8 cellular contexts compared by ENCODE assay signal in genomic region chr10:67612577-67613537, GRCh38.
DNase-seq lines count a peak whose midpoint lies in the region; ATAC-seq, FAIRE-seq and TF ChIP-seq lines count a peak whose summit lies in the region.

No MANE protein-coding gene starts in this region.

- H3K14ac ChIP-seq in mesenchymal stem cell (ENCODE audit: low read length in 2 of 2): no peak overlapping the region

- H3K4me1 ChIP-seq in mesenchymal stem cell (ENCODE audit: control insufficient read depth, insufficient read depth, low read depth, low read length) (no peaks in the 10 kb centered on the region), kidney (ENCODE audit: control insufficient read depth in 1 of 2, insufficient read depth in 1 of 2, low read depth in 1 of 2, low read length in 2 of 2) (no peaks in the 10 kb centered on the region)

- no peak overlapping the region for H2AK5ac ChIP-seq in mesenchymal stem cell (ENCODE audit: low read length, severe bottlenecking)

- H4K8ac ChIP-seq in mesenchymal stem cell (ENCODE audit: low read length): no peak overlapping the region

- H2BK12ac ChIP-seq in mesenchymal stem cell (ENCODE audit: low read length in 2 of 2): no peak overlapping the region

- H3K4me3 ChIP-seq in mesenchymal stem cell (ENCODE audit: insufficient read depth in 1 of 2, low read depth in 1 of 2, low read length in 2 of 2): no peak overlapping the region
- no peak overlapping the region for H3K4me3 ChIP-seq in kidney (ENCODE audit: low read length in 2 of 2)

- H3K4me2 ChIP-seq in mesenchymal stem cell (ENCODE audit: low read length, poor library complexity, severe bottlenecking): no peak overlapping the region

- DNase-seq in GM19238 (ENCODE audit: insufficient read length, low spot score) (peak; percentile 2), mesenchymal stem cell (peak; percentile 61), kidney (no peak), NAMALWA (ENCODE audit: low spot score) (no peak), sciatic nerve (ENCODE audit: low spot score) (no peak)
- peak; percentile 81 for DNase-seq in activated CD8-positive, alpha-beta T cell treated with anti-CD3 and anti-CD28 coated beads, Interleukin-2, amount 10 ng/mL, durations not matched to agents 7 days and 5 days

- H3K27me3 ChIP-seq in mesenchymal stem cell (ENCODE audit: control insufficient read depth in 1 of 2, insufficient read depth in 1 of 2, low read length in 2 of 2): no peaks in the 10 kb centered on the region

- H2BK120ac ChIP-seq in mesenchymal stem cell (ENCODE audit: low read depth, low read length): peak overlapping the region; percentile 44

- H3K9me3 ChIP-seq in mesenchymal stem cell (ENCODE audit: control insufficient read depth, low read length): no peaks in the 10 kb centered on the region
- no peaks in the 10 kb centered on the region for H3K9me3 ChIP-seq in kidney (ENCODE audit: control insufficient read depth in 1 of 2, low read length in 2 of 2)

- H2BK15ac ChIP-seq in mesenchymal stem cell (ENCODE audit: low read depth, poor library complexity, severe bottlenecking): no peak overlapping the region

- peak overlapping the region; percentile 45 for H3K4me3 Mint-ChIP-seq in activated CD8-positive, alpha-beta T cell treated with anti-CD3 and anti-CD28 coated beads, Interleukin-2, amount 10 ng/mL, durations not matched to agents 7 days and 5 days

- peaks cover 16% of the 10 kb centered on the region for H3K27me3 Mint-ChIP-seq in activated CD8-positive, alpha-beta T cell treated with anti-CD3 and anti-CD28 coated beads, Interleukin-2, amount 10 ng/mL, durations not matched to agents 7 days and 5 days (ENCODE audit: low read depth)

- POLR2A ChIA-PET in activated CD8-positive, alpha-beta T cell treated with anti-CD3 and anti-CD28 coated beads, Interleukin-2, amount 10 ng/mL, durations not matched to agents 7 days and 5 days (lab: Charles Lee): interaction anchor here (1.1 to 1.2 kb wide), 2 partner anchors 151 to 158 kb away, joined by 3 to 4 read pairs; no protein-coding TSS in a partner anchor

- H3K9me3 Mint-ChIP-seq in activated CD8-positive, alpha-beta T cell treated with anti-CD3 and anti-CD28 coated beads, Interleukin-2, amount 10 ng/mL, durations not matched to agents 7 days and 5 days (ENCODE audit: insufficient read depth): no peaks in the 10 kb centered on the region

- H3K36me3 ChIP-seq in mesenchymal stem cell (ENCODE audit: control insufficient read depth in 1 of 2, insufficient read depth in 2 of 2, low read depth in 1 of 2, low read length in 2 of 2): no peaks in the 10 kb centered on the region
- H3K36me3 ChIP-seq in kidney (ENCODE audit: control insufficient read depth in 1 of 2, insufficient read depth in 2 of 2, low read length in 2 of 2): no peaks in the 10 kb centered on the region

- no peak overlapping the region for H3K9ac ChIP-seq in mesenchymal stem cell (ENCODE audit: low read length)
- H3K9ac ChIP-seq in kidney (ENCODE audit: low read length in 2 of 2): no peak overlapping the region

- H3K79me1 ChIP-seq in mesenchymal stem cell (replicated peaks; ENCODE audit: low read length, poor library complexity, severe bottlenecking): no peaks in the 10 kb centered on the region

- H3K18ac ChIP-seq in mesenchymal stem cell (ENCODE audit: low read depth in 1 of 2, low read length in 2 of 2): no peak overlapping the region

- H3K36me3 Mint-ChIP-seq in activated CD8-positive, alpha-beta T cell treated with anti-CD3 and anti-CD28 coated beads, Interleukin-2, amount 10 ng/mL, durations not matched to agents 7 days and 5 days (ENCODE audit: low read depth): no peaks in the 10 kb centered on the region

- TF ChIP-seq CTCF in kidney (IDR thresholded peaks at IDR 0.05; ENCODE audit: borderline replicate concordance, extremely low read depth, insufficient read depth): no peak

- no peak overlapping the region for H2BK5ac ChIP-seq in mesenchymal stem cell (ENCODE audit: low read depth, low read length, poor library complexity, severe bottlenecking)

- H2AFZ ChIP-seq in mesenchymal stem cell (ENCODE audit: low read depth, low read length): no peak overlapping the region

- intact Hi-C loops in kidney (cut with DNase I) (no loop called here), sciatic nerve (cut with DNase I) (no loop called here)

- WGBS in mesenchymal stem cell: 56% methylated on average over 6 of the region's 10 CpGs

- H3K23ac ChIP-seq in mesenchymal stem cell (ENCODE audit: low read length in 2 of 2): no peak overlapping the region

- H3K4me1 Mint-ChIP-seq in activated CD8-positive, alpha-beta T cell treated with anti-CD3 and anti-CD28 coated beads, Interleukin-2, amount 10 ng/mL, durations not matched to agents 7 days and 5 days (ENCODE audit: low read depth): peaks cover 24% of the 10 kb centered on the region

- no peak overlapping the region for H3K4ac ChIP-seq in mesenchymal stem cell (ENCODE audit: low read depth in 1 of 2, low read length in 2 of 2)

- no peak overlapping the region for H4K91ac ChIP-seq in mesenchymal stem cell (ENCODE audit: low read length)

- H3K27ac Mint-ChIP-seq in activated CD8-positive, alpha-beta T cell treated with anti-CD3 and anti-CD28 coated beads, Interleukin-2, amount 10 ng/mL, durations not matched to agents 7 days and 5 days: peak overlapping the region; percentile 82

- CTCF ChIA-PET in activated CD8-positive, alpha-beta T cell treated with anti-CD3 and anti-CD28 coated beads, Interleukin-2, amount 10 ng/mL, durations not matched to agents 7 days and 5 days (lab: Charles Lee): interaction anchor here (1.5 to 2.1 kb wide), 3 partner anchors 84 to 175 kb away, joined by 3 to 13 read pairs (median 5); no protein-coding TSS in a partner anchor

- H3K27ac ChIP-seq in mesenchymal stem cell (ENCODE audit: low read length, poor library complexity, severe bottlenecking) (peak overlapping the region; percentile 32), kidney (ENCODE audit: low read depth in 2 of 2, low read length in 2 of 2) (no peak overlapping the region)

- ATAC-seq in HG03095 (IDR thresholded peaks at IDR 0.05; ENCODE audit: unreplicated experiment): peak; percentile 79
- peak; percentile 99 for ATAC-seq in activated CD8-positive, alpha-beta T cell treated with anti-CD3 and anti-CD28 coated beads, Interleukin-2, amount 10 ng/mL, durations not matched to agents 7 days and 5 days
- no peak for ATAC-seq in esophagus mucosa
- no peak for ATAC-seq in sciatic nerve

- FAIRE-seq in kidney (lab: Jason Lieb, UNC): no peak

Comparison
In these comparisons a context has a peak if more than half of its experiments do, and no peak if none do; other contexts are left out.
1. DNase-seq: peak in GM19238 (single experiment), activated CD8-positive, alpha-beta T cell treated with anti-CD3 and anti-CD28 coated beads, Interleukin-2, amount 10 ng/mL, durations not matched to agents 7 days and 5 days (single experiment) and mesenchymal stem cell (single experiment); none in kidney (single experiment), NAMALWA (single experiment) and sciatic nerve (single experiment).
2. ATAC-seq: peak in HG03095 (single experiment) and activated CD8-positive, alpha-beta T cell treated with anti-CD3 and anti-CD28 coated beads, Interleukin-2, amount 10 ng/mL, durations not matched to agents 7 days and 5 days (single experiment); none in esophagus mucosa (single experiment) and sciatic nerve (single experiment).